ENCODE assay signal across 8 cellular contexts in the genomic region with DNA sequence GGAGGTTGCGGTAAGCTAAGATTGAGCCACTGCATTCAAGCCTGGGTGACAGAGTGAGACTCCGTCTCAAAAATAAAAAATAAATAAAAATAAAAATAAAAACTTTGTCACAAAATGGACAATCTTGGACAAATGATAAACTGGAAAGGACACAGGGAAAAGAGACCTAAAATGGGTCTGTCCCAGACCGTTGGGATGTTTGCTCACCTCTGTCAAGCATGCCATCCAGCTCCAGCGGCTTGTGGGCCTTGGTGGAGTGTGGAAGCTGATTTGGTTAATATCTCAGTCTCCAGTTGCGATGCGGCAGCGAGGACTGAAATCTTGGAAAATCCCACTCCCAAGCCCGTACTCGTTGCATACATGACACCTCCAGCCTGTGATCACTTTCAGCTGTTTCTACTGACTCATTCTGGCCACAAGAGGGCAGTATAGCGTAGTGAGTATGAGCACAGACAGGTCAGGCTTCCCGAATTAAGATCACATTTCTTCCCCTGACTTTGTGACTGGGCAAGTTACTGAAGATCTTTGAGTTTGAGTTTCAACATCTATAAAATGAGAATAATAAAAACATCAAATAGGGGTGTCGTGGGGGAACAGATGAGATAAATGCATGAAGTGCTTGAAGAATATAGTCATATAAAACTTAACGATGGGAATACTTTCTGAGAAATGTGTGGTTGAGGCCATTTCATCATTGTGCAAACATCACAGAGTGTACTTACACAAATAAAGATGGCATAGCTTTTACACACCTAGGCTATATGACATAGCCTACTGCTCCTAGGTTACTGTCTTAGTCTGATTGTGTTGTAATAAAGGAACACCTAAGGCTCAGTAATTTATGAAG. TPM values are rescaled to one million over a fixed set of nuclear protein-coding genes. Genes with fewer than 3 reads are reported as not detected.
DNase-seq lines count a peak whose midpoint lies in the region; ATAC-seq and TF ChIP-seq lines count a peak whose summit lies in the region.

No MANE protein-coding gene starts in this region.

- intact Hi-C loops in thyroid gland (cut with DNase I): no loop called here

- H3K9me2 ChIP-seq in DOHH2 (replicated peaks; ENCODE audit: control insufficient read depth, low read length) (no peaks in the 10 kb centered on the region), Karpas-422 (replicated peaks; ENCODE audit: insufficient read depth, low read length) (no peaks in the 10 kb centered on the region)

- TF ChIP-seq CTCF in DOHH2 (IDR thresholded peaks at IDR 0.05; ENCODE audit: low read depth, low read length, poor library complexity, severe bottlenecking) (peak; percentile 89), fibroblast of the aortic adventitia (IDR thresholded peaks at IDR 0.05; ENCODE audit: insufficient read depth, low read length) (peak; percentile 88), neutrophil (IDR thresholded peaks at IDR 0.05) (peak; percentile 72), thyroid gland (IDR thresholded peaks at IDR 0.05) (peak; percentile 60 to 90 (median 74))

- H2AFZ ChIP-seq in Karpas-422 (ENCODE audit: low read length): no peak overlapping the region

- H3K4me3 ChIP-seq in DOHH2 (ENCODE audit: low read length) (no peak overlapping the region), Karpas-422 (ENCODE audit: low read length) (no peak overlapping the region), fibroblast of the aortic adventitia (ENCODE audit: low read depth, low read length) (no peak overlapping the region), neutrophil (ENCODE audit: low read depth in 1 of 2, low read length in 1 of 2) (no peak overlapping the region), thyroid gland (replicated peaks in 1 of 3) (no peak overlapping the region)

- peaks cover 4% of the 10 kb centered on the region; the same call in 1 of the 2 replicates for H3K27me3 ChIP-seq in DOHH2 (ENCODE audit: control insufficient read depth, low read length)
- H3K27me3 ChIP-seq in Karpas-422 (ENCODE audit: low read length): no peaks in the 10 kb centered on the region
- no peaks in the 10 kb centered on the region for H3K27me3 ChIP-seq in neutrophil
- H3K27me3 ChIP-seq in thyroid gland: no peaks in the 10 kb centered on the region

- 25 to 26% methylated on average over 13 of the region's 13 CpGs for WGBS in thyroid gland, 2 donors

- ATAC-seq in GM21717 (IDR thresholded peaks at IDR 0.05; ENCODE audit: unreplicated experiment): peak; percentile 87

- H3F3A ChIP-seq in DOHH2 (ENCODE audit: control insufficient read depth, insufficient read depth): no peaks in the 10 kb centered on the region

- H3K27ac ChIP-seq in DOHH2 (ENCODE audit: low read depth, low read length): no peak overlapping the region
- H3K27ac ChIP-seq in Karpas-422 (ENCODE audit: low read length): no peak overlapping the region
- no peak overlapping the region for H3K27ac ChIP-seq in neutrophil
- H3K27ac ChIP-seq in thyroid gland: no peak overlapping the region

- H3K9me3 ChIP-seq in DOHH2 (ENCODE audit: control insufficient read depth, insufficient read depth, low read length) (no peaks in the 10 kb centered on the region), Karpas-422 (ENCODE audit: low read length) (no peaks in the 10 kb centered on the region), neutrophil (no peaks in the 10 kb centered on the region), thyroid gland (no peaks in the 10 kb centered on the region)

- DNase-seq in Karpas-422 (peak; percentile 88), RPMI7951 (ENCODE audit: low read depth) (peak; percentile 76), fibroblast of the aortic adventitia (ENCODE audit: low read depth) (peak; percentile 90), thyroid gland (peak; percentile 62 to 65)
- peak; percentile 11 to 22 for DNase-seq in activated T-helper 1 cell treated with anti-CD3 and anti-CD28 coated beads, Interleukin-2, amount 50 U/mL, for 16 hours (ENCODE audit: low read depth in 1 of 2, low spot score in 1 of 2)

- no peaks in the 10 kb centered on the region for H3K36me3 ChIP-seq in DOHH2 (ENCODE audit: control insufficient read depth, low read length)
- no peaks in the 10 kb centered on the region for H3K36me3 ChIP-seq in Karpas-422 (ENCODE audit: insufficient read depth, low read length)
- no peaks in the 10 kb centered on the region for H3K36me3 ChIP-seq in neutrophil
- H3K36me3 ChIP-seq in thyroid gland: no peaks in the 10 kb centered on the region

- no peak overlapping the region for H3K9ac ChIP-seq in Karpas-422 (ENCODE audit: low read length)

- H4K20me1 ChIP-seq in DOHH2 (ENCODE audit: control insufficient read depth, insufficient read depth, low read depth, low read length): no peaks in the 10 kb centered on the region
- H4K20me1 ChIP-seq in Karpas-422 (ENCODE audit: insufficient read depth, low read depth, low read length): no peaks in the 10 kb centered on the region

- no peak overlapping the region for H3K4me2 ChIP-seq in DOHH2 (ENCODE audit: low read length)
- no peak overlapping the region for H3K4me2 ChIP-seq in Karpas-422 (ENCODE audit: low read depth, low read length, poor library complexity, severe bottlenecking)

- TF ChIP-seq POLR2A in thyroid gland (IDR thresholded peaks at IDR 0.05): no peak

- H3K79me2 ChIP-seq in DOHH2 (ENCODE audit: control insufficient read depth, low read length) (no peaks in the 10 kb centered on the region), Karpas-422 (ENCODE audit: low read length) (no peaks in the 10 kb centered on the region)

- H3K4me1 ChIP-seq in DOHH2 (ENCODE audit: control insufficient read depth, low read length): no peaks in the 10 kb centered on the region
- H3K4me1 ChIP-seq in Karpas-422 (ENCODE audit: low read length): no peaks in the 10 kb centered on the region
- H3K4me1 ChIP-seq in neutrophil (ENCODE audit: control insufficient read depth in 1 of 2, insufficient read depth in 1 of 2, low read depth in 1 of 2, low read length in 1 of 2): no peaks in the 10 kb centered on the region
- H3K4me1 ChIP-seq in thyroid gland: no peaks in the 10 kb centered on the region

RNA-seq across cellular contexts. Expression of a gene that starts 19.6 kb away (rescaled TPM):
- not detected in 2 replicates for total RNA-seq in Karpas-422 (2014; rRNA removed; shearing (Covaris generic); ENCODE audit: low replicate concordance)
- not detected in 2 replicates for total RNA-seq in RPMI7951 (2014; rRNA removed; shearing (Covaris generic))
- total RNA-seq in fibroblast of the aortic adventitia (ENCODE audit: low replicate concordance): not detected in 2 replicates
- not detected for total RNA-seq in thyroid gland

RNA-seq across cellular contexts. Expression of a gene that starts 41.3 kb away (rescaled TPM):
- total RNA-seq in Karpas-422 (2014; rRNA removed; shearing (Covaris generic); ENCODE audit: low replicate concordance): 2,449 and 2,497 TPM in 2 replicates
- total RNA-seq in RPMI7951 (2014; rRNA removed; shearing (Covaris generic)): 2,327 and 2,841 TPM in 2 replicates
- 514 and 1,413 TPM in 2 replicates for total RNA-seq in fibroblast of the aortic adventitia (ENCODE audit: low replicate concordance)
- 1,000 to 10,000 TPM in 1 of 4 donors, 100 to 1,000 TPM in 3; 570 to 1,162 (median 852) TPM for total RNA-seq in thyroid gland

Comparison
In these comparisons a context has a peak if more than half of its experiments do, and no peak if none do; other contexts are left out.
1. DNase-seq: peak in every context shown above with its lines; median percentile 90 in fibroblast of the aortic adventitia; 88 in Karpas-422; 76 in RPMI7951; 64 in thyroid gland; 16 in activated T-helper 1 cell treated with anti-CD3 and anti-CD28 coated beads, Interleukin-2, amount 50 U/mL, for 16 hours.